1 cellular context compared by ENCODE assay signal in genomic region chr17:60525624-60526514, GRCh38.
TF ChIP-seq lines count a peak whose summit lies in the region.

APPBP2 (minus strand) TSS chr17:60526242; CDS start chr17:60525931, 311 bp downstream.

TF ChIP-seq in GM12878, 131 proteins besides CTCF, POLR2A, EP300 and RAD21 (continued from another document and continues in another):
- TF ChIP-seq NKRF (conservative IDR thresholded peaks at IDR 0.05): peak; percentile 57
- TF ChIP-seq RELB (IDR thresholded peaks at IDR 0.05; ENCODE audit: low read depth): peak; percentile 85
- no peak for TF ChIP-seq RAD51 (IDR thresholded peaks at IDR 0.05)
- TF ChIP-seq SUPT20H (IDR thresholded peaks at IDR 0.05; ENCODE audit: borderline replicate concordance, control insufficient read depth, low read depth, low read length): no peak
- no peak for TF ChIP-seq CBX5 (IDR thresholded peaks at IDR 0.05; ENCODE audit: low read depth)
- TF ChIP-seq SKIL (IDR thresholded peaks at IDR 0.05; ENCODE audit: low read depth, poor library complexity, severe bottlenecking): peak; percentile 5
- TF ChIP-seq ATF7 (IDR thresholded peaks at IDR 0.05; ENCODE audit: low read depth): peak; percentile 88
- no peak for TF ChIP-seq FOS (IDR thresholded peaks at IDR 0.05; ENCODE audit: borderline replicate concordance, extremely low read depth, insufficient read length)
- 0 out of 2 replicates have a peak, but pooled peaks have one; percentile 12 for TF ChIP-seq CHD1 (IDR thresholded peaks at IDR 0.05; ENCODE audit: low read depth, low read length)
- peak; percentile 94 for TF ChIP-seq EED (IDR thresholded peaks at IDR 0.05; ENCODE audit: low read depth)
- no peak for TF ChIP-seq CBFB (IDR thresholded peaks at IDR 0.05; ENCODE audit: low read depth)
- TF ChIP-seq USF2 (IDR thresholded peaks at IDR 0.05; ENCODE audit: borderline replicate concordance, low read depth, low read length): no peak
- TF ChIP-seq BACH1 (IDR thresholded peaks at IDR 0.05; ENCODE audit: borderline replicate concordance): no peak; the same call in 1 of the 2 replicates
- TF ChIP-seq ZNF622 (IDR thresholded peaks at IDR 0.05): no peak
- TF ChIP-seq USF1 (IDR thresholded peaks at IDR 0.05; ENCODE audit: borderline replicate concordance, extremely low read length, insufficient read depth, low read depth, low read length): no peak
- TF ChIP-seq PKNOX1 (IDR thresholded peaks at IDR 0.05): peak; percentile 57; the same call in 1 of the 2 replicates
- peak; percentile 16 for TF ChIP-seq NBN (IDR thresholded peaks at IDR 0.05)
- TF ChIP-seq ZSCAN29 (IDR thresholded peaks at IDR 0.05): no peak
- no peak for TF ChIP-seq ZBTB33 (IDR thresholded peaks at IDR 0.05)
- no peak for TF ChIP-seq WRNIP1 (IDR thresholded peaks at IDR 0.05; ENCODE audit: borderline replicate concordance, low read depth, low read length)
- no peak for TF ChIP-seq CHD4 (IDR thresholded peaks at IDR 0.05)
- TF ChIP-seq BCL11A (IDR thresholded peaks at IDR 0.05; ENCODE audit: low read depth, low read length): no peak
- peak in 1 of 2 experiments; percentile 88; a peak in 1 of 4 replicates for TF ChIP-seq ETV6 (conservative IDR thresholded peaks at IDR 0.05 in 1 of 2, IDR thresholded peaks at IDR 0.05 in 1 of 2; ENCODE audit: borderline replicate concordance in 1 of 2, low read depth in 1 of 2)
- TF ChIP-seq TCF12 (IDR thresholded peaks at IDR 0.05; ENCODE audit: low read depth, low read length): no peak
- TF ChIP-seq FOXK2 (IDR thresholded peaks at IDR 0.05): no peak
- TF ChIP-seq IRF3 (IDR thresholded peaks at IDR 0.05): no peak
- no peak for TF ChIP-seq PBX3 (IDR thresholded peaks at IDR 0.05; ENCODE audit: insufficient replicate concordance, low read depth, low read length)
- peak; percentile 17 for TF ChIP-seq SP1 (IDR thresholded peaks at IDR 0.05; ENCODE audit: low read depth, low read length)
- no peak for TF ChIP-seq SMAD1 (IDR thresholded peaks at IDR 0.05; ENCODE audit: low read depth, partially characterized antibody)
- TF ChIP-seq MYC (IDR thresholded peaks at IDR 0.05; ENCODE audit: insufficient read depth, insufficient read length, insufficient replicate concordance, low read length, severe bottlenecking): no peak
- TF ChIP-seq MEF2B (IDR thresholded peaks at IDR 0.05; ENCODE audit: partially characterized antibody, poor library complexity, severe bottlenecking): no peak
- TF ChIP-seq MTA2 (IDR thresholded peaks at IDR 0.05; ENCODE audit: low read depth): peak; percentile 18; the same call in 1 of the 2 replicates
- no peak for TF ChIP-seq FOXM1 (IDR thresholded peaks at IDR 0.05; ENCODE audit: low read depth, low read length)
- peak; percentile 70 to 90; a peak in 2 of 3 replicates for TF ChIP-seq EGR1 (IDR thresholded peaks at IDR 0.05; ENCODE audit: borderline replicate concordance in 1 of 2, low read depth in 2 of 2, low read length in 2 of 2)
- no peak; the same call in 1 of the 2 replicates for TF ChIP-seq RBBP5 (conservative IDR thresholded peaks at IDR 0.05)
- TF ChIP-seq CEBPZ (IDR thresholded peaks at IDR 0.05; ENCODE audit: low read depth, low read length): no peak
- no peak for TF ChIP-seq E2F8 (IDR thresholded peaks at IDR 0.05; ENCODE audit: low read depth, partially characterized antibody)
- no peak for TF ChIP-seq NR2C2 (IDR thresholded peaks at IDR 0.05; ENCODE audit: borderline replicate concordance, control insufficient read depth, insufficient read length, low read depth)
- TF ChIP-seq NFXL1 (IDR thresholded peaks at IDR 0.05; ENCODE audit: borderline replicate concordance): no peak; the same call in 1 of the 2 replicates
